12 cellular contexts compared by ENCODE assay signal in genomic region chr15:96360581-96361308, GRCh38. TPM values are rescaled to one million over a fixed set of nuclear protein-coding genes. Genes with fewer than 3 reads are reported as not detected.
DNase-seq lines count a peak whose midpoint lies in the region; ATAC-seq and TF ChIP-seq lines count a peak whose summit lies in the region.
"Had no signal": no experiment of that assay in that cellular context is flagged by ENCODE, and none has a peak within 500 bp of the region (broad histone marks: within the 10 kb centered on the region; RNA-seq: fewer than 3 reads in every experiment).

No MANE protein-coding gene starts in this region.

- no peak overlapping the region for H3K4ac ChIP-seq in trophoblast cell (ENCODE audit: low read depth, low read length)

- TF ChIP-seq POLR2A in Peyer's patch (IDR thresholded peaks at IDR 0.05), result no peak

- no peak overlapping the region for H2AFZ ChIP-seq in trophoblast cell (ENCODE audit: insufficient read depth, low read length, poor library complexity)

- no peak overlapping the region for H3K23ac ChIP-seq in trophoblast cell (ENCODE audit: low read length)

- no peak overlapping the region for H3K9ac ChIP-seq in trophoblast cell (ENCODE audit: low read length)

- H4K12ac ChIP-seq in trophoblast cell (ENCODE audit: low read depth, low read length), result no peak overlapping the region

- no peak for ATAC-seq in GM18520 (IDR thresholded peaks at IDR 0.05; ENCODE audit: unreplicated experiment)

- no peak overlapping the region for H4K8ac ChIP-seq in trophoblast cell (ENCODE audit: low read depth, low read length)

- no peak overlapping the region for H3K18ac ChIP-seq in trophoblast cell (ENCODE audit: low read length)

- TF ChIP-seq CTCF in BJ (IDR thresholded peaks at IDR 0.05; ENCODE audit: insufficient read depth, low read depth, low read length), result no peak
- TF ChIP-seq CTCF in Peyer's patch (IDR thresholded peaks at IDR 0.05), result no peak
- no peak for TF ChIP-seq CTCF in foreskin fibroblast (IDR thresholded peaks at IDR 0.05; ENCODE audit: low read depth, low read length)

- H2BK12ac ChIP-seq in trophoblast cell (ENCODE audit: low read length), result no peak overlapping the region

- no peak overlapping the region for H2BK5ac ChIP-seq in trophoblast cell (ENCODE audit: low read depth, low read length, poor library complexity)

- no peak overlapping the region for H3K14ac ChIP-seq in trophoblast cell (ENCODE audit: low read length)

- H3K4me2 ChIP-seq in trophoblast cell (ENCODE audit: low read length), result peak overlapping the region; percentile 75

- peaks cover 6% of the 10 kb centered on the region for H3K79me1 ChIP-seq in trophoblast cell (ENCODE audit: low read length)

- H3K4me1 ChIP-seq in Peyer's patch, result peaks cover 0 to 17% (median 2%) of the 10 kb centered on the region in 4 donors
- peaks cover 16 to 22% of the 10 kb centered on the region in 2 experiments for H3K4me1 ChIP-seq in trophoblast cell (ENCODE audit: control insufficient read depth in 1 of 2, insufficient read depth in 2 of 2, low read length in 2 of 2)

- peaks cover 3% of the 10 kb centered on the region for H3K79me2 ChIP-seq in trophoblast cell (ENCODE audit: control insufficient read depth, insufficient read depth, low read length, poor library complexity)

- H3K27ac ChIP-seq in Peyer's patch (peak overlapping the region; percentile 25 to 61 (median 53)), trophoblast cell (ENCODE audit: low read depth, low read length) (no peak overlapping the region)

- POLR2A ChIA-PET in BJ (lab: Charles Lee), result interaction anchor here (0.6 kb wide), 1 partner anchor 20 kb away, joined by 3 read pairs; no protein-coding TSS in a partner anchor

- H4K91ac ChIP-seq in trophoblast cell (ENCODE audit: low read depth, low read length), result no peak overlapping the region

- CTCF ChIA-PET in BJ (lab: Yijun Ruan, JAX), result no interaction called here

- H3K9me3 ChIP-seq in Peyer's patch, result no peaks in the 10 kb centered on the region
- peaks cover 3% of the 10 kb centered on the region for H3K9me3 ChIP-seq in trophoblast cell (ENCODE audit: insufficient read depth, low read depth, low read length)
- H3K9me3 ChIP-seq: HAP-1 had no signal

- DNase-seq in BJ (ENCODE audit: low read depth), result no peak
- DNase-seq in Peyer's patch, result no peak
- peak in 1 of 2 donors; percentile 29 for DNase-seq in foreskin fibroblast
- DNase-seq in trophoblast cell, result no peak
- DNase-seq in hepatic stellate cell (ENCODE audit: low spot score), result no peak
- DNase-seq in GDM1 (lab: John Stamatoyannopoulos, UW), result no peak
- no peak for DNase-seq in UCSD-AML1 (lab: John Stamatoyannopoulos, UW; ENCODE audit: unreplicated experiment)
- DNase-seq: effector CD8-positive, alpha-beta T cell; NCI-H2171 had no signal

- H3K36me3 ChIP-seq in BJ (ENCODE audit: control insufficient read depth, insufficient read depth, low read length) (no peaks in the 10 kb centered on the region), Peyer's patch (no peaks in the 10 kb centered on the region), trophoblast cell (ENCODE audit: control insufficient read depth in 1 of 2, insufficient read depth in 2 of 2, low read length in 2 of 2) (no peaks in the 10 kb centered on the region)
- H3K36me3 ChIP-seq: HAP-1 had no signal

- H2BK120ac ChIP-seq in trophoblast cell (ENCODE audit: insufficient read depth, low read length, poor library complexity), result no peak overlapping the region

- WGBS in trophoblast cell (ENCODE audit: extremely low coverage, insufficient coverage, insufficient read length), result no CpG with 5 or more reads among the region's 37 CpGs

- H2AK5ac ChIP-seq in trophoblast cell (ENCODE audit: low read length), result no peak overlapping the region

- H3K27me3 ChIP-seq in BJ (ENCODE audit: control insufficient read depth, insufficient read depth, low read length) (peaks cover 8% of the 10 kb centered on the region), Peyer's patch (peaks cover 0 to 15% of the 10 kb centered on the region in 2 donors), trophoblast cell (ENCODE audit: insufficient read depth, low read length) (peaks cover 63% of the 10 kb centered on the region)

- H3K4me3 ChIP-seq in BJ (ENCODE audit: low read depth, low read length) (peak overlapping the region; percentile 38), Peyer's patch (peak overlapping the region; percentile 22 to 46 (median 38)), foreskin fibroblast (ENCODE audit: low read depth in 1 of 2, low read length in 2 of 2) (peak overlapping the region; percentile 41 to 50), trophoblast cell (ENCODE audit: low read depth, low read length) (no peak overlapping the region)
- H3K4me3 ChIP-seq: HAP-1 had no signal

RNA-seq across cellular contexts. Expression of gene NR2F2, which starts 30.2 kb away (rescaled TPM):
- 47.0 and 50.0 TPM in 2 replicates for polyA plus RNA-seq in BJ (2011; rRNA removed)
- 54.5 and 63.5 TPM in 2 replicates for polyA minus RNA-seq in BJ (2011; rRNA and poly(A)+ RNA removed)
- 10 to 100 TPM in 3 of 4 donors, 1 to 10 TPM in 1; 7.9 to 20.9 (median 15.3) TPM for total RNA-seq in Peyer's patch
- polyA plus RNA-seq in trophoblast cell (2013), result 91.9 and 99.1 TPM in 2 replicates
- total RNA-seq: T-helper 1 cell treated with Interleukin-12 subunit alpha and Interleukin-12 subunit beta and Interleukin-4 antibody, amounts not matched to agents 30 ng/mL and 1 ng/mL, for 36 hours had no signal
